Comparison of ENCODE assay signal across 10 cellular contexts in genomic region chr5:96733771-96734498, GRCh38.
DNase-seq lines count a peak whose midpoint lies in the region; ATAC-seq and TF ChIP-seq lines count a peak whose summit lies in the region.
"Had no signal": no experiment of that assay in that cellular context is flagged by ENCODE, and none has a peak within 500 bp of the region (broad histone marks: within the 10 kb centered on the region; RNA-seq: fewer than 3 reads in every experiment).

No MANE protein-coding gene starts in this region.

- peak; percentile 92 to 96 for ATAC-seq in lower lobe of right lung
- ATAC-seq in gastroesophageal sphincter, result no peak
- ATAC-seq in activated CD4-positive, CD25-positive, alpha-beta regulatory T cell treated with anti-CD3 and anti-CD28 coated beads, Interleukin-2, amount 50 U/mL, for 24 hours, result no peak

- WGBS in gastroesophageal sphincter (ENCODE audit: low coverage in 1 of 2), 2 donors, result 72 to 77% methylated on average over 3 to 7 of the region's 7 CpGs

- H3K4me3 ChIP-seq in BLaER1 treated with 17β-estradiol and CSF1 and Interleukin-3, amounts not matched to agents 10 nM and 100 nM, result no peak overlapping the region
- H3K4me3 ChIP-seq in astrocyte of the spinal cord (ENCODE audit: low read depth, low read length) (no peak overlapping the region), lower lobe of right lung (no peak overlapping the region), gastroesophageal sphincter (no peak overlapping the region)

- peak overlapping the region; percentile 23 to 75 (median 59); a peak in 16 of 22 replicates for H3K4me2 ChIP-seq in BLaER1 treated with 17β-estradiol and CSF1 and Interleukin-3, amounts not matched to agents 10 nM and 100 nM

- no peak for TF ChIP-seq POLR2A in gastroesophageal sphincter (IDR thresholded peaks at IDR 0.05)

- TF ChIP-seq EP300 in gastroesophageal sphincter (IDR thresholded peaks at IDR 0.05), result no peak

- H3K27me3 ChIP-seq in BLaER1 treated with 17β-estradiol and CSF1 and Interleukin-3, amounts not matched to agents 10 nM and 100 nM, result no peaks in the 10 kb centered on the region
- H3K27me3 ChIP-seq in lower lobe of right lung (ENCODE audit: low read depth), result no peaks in the 10 kb centered on the region
- no peaks in the 10 kb centered on the region for H3K27me3 ChIP-seq in gastroesophageal sphincter

- H4K20me1 ChIP-seq in BLaER1 treated with 17β-estradiol and CSF1 and Interleukin-3, amounts not matched to agents 10 nM and 100 nM, result peaks cover 0 to 33% (median 0%) of the 10 kb centered on the region in 11 experiments; a peak in 3 of 22 replicates

- H3K9ac ChIP-seq in BLaER1 treated with 17β-estradiol and CSF1 and Interleukin-3, amounts not matched to agents 10 nM and 100 nM, result no peak overlapping the region

- peaks cover 22 to 80% (median 44%) of the 10 kb centered on the region in 11 experiments; a peak in 21 of 22 replicates for H3K36me3 ChIP-seq in BLaER1 treated with 17β-estradiol and CSF1 and Interleukin-3, amounts not matched to agents 10 nM and 100 nM
- H3K36me3 ChIP-seq in lower lobe of right lung (peaks cover 73% of the 10 kb centered on the region), gastroesophageal sphincter (peaks cover 7 to 79% of the 10 kb centered on the region in 2 donors)

- H3K4me1 ChIP-seq in BLaER1 treated with 17β-estradiol and CSF1 and Interleukin-3, amounts not matched to agents 10 nM and 100 nM, result peaks cover 16 to 21% (median 18%) of the 10 kb centered on the region in 10 experiments; a peak in 19 of 20 replicates
- H3K4me1 ChIP-seq in lower lobe of right lung, result peaks cover 22% of the 10 kb centered on the region
- peaks cover 0 to 19% (median 0%) of the 10 kb centered on the region in 3 donors for H3K4me1 ChIP-seq in gastroesophageal sphincter

- no peaks in the 10 kb centered on the region for H3K9me3 ChIP-seq in BLaER1 treated with 17β-estradiol and CSF1 and Interleukin-3, amounts not matched to agents 10 nM and 100 nM (replicated peaks in 1 of 11)
- H3K9me3 ChIP-seq in lower lobe of right lung (no peaks in the 10 kb centered on the region), gastroesophageal sphincter (no peaks in the 10 kb centered on the region)

- intact Hi-C loops in lower lobe of right lung (cut with DNase I), result no loop called here

- peak; percentile 31 for DNase-seq in HT1080 (ENCODE audit: low read depth)
- DNase-seq in astrocyte of the spinal cord (ENCODE audit: low read depth, low spot score), result peak; percentile 20
- DNase-seq in lower lobe of right lung, result no peak
- no peak for DNase-seq in effector CD8-positive, alpha-beta T cell (lab: John Stamatoyannopoulos, UW)
- no peak for DNase-seq in hepatic stellate cell (ENCODE audit: low spot score)
- DNase-seq: activated naive CD4-positive, alpha-beta T cell treated with Interleukin-2 at 50 U/mL for 16 hours; NCI-H2227 treated with DMSO at 0.1 percent for 48 hours had no signal

- no peak overlapping the region for H3K27ac ChIP-seq in BLaER1 treated with 17β-estradiol and CSF1 and Interleukin-3, amounts not matched to agents 10 nM and 100 nM
- no peak overlapping the region for H3K27ac ChIP-seq in lower lobe of right lung
- no peak overlapping the region for H3K27ac ChIP-seq in gastroesophageal sphincter

- no peak for TF ChIP-seq CTCF in astrocyte of the spinal cord (IDR thresholded peaks at IDR 0.05; ENCODE audit: low read depth, low read length)
- no peak for TF ChIP-seq CTCF in lower lobe of right lung (IDR thresholded peaks at IDR 0.05)
- TF ChIP-seq CTCF in gastroesophageal sphincter (IDR thresholded peaks at IDR 0.05), result no peak

- in situ Hi-C loops in astrocyte of the spinal cord (cut with HindIII; ENCODE audit: low sequenced_read_pairs), result no loop called here

Comparison
In these comparisons a context has a peak if more than half of its experiments do, and no peak if none do; other contexts are left out.
1. DNase-seq: peak in HT1080 (single experiment) and astrocyte of the spinal cord (single experiment); none in lower lobe of right lung (single experiment), effector CD8-positive, alpha-beta T cell (single experiment) and hepatic stellate cell (single experiment).
2. ATAC-seq: peak in lower lobe of right lung (2 of 2); none in gastroesophageal sphincter (single experiment) and activated CD4-positive, CD25-positive, alpha-beta regulatory T cell treated with anti-CD3 and anti-CD28 coated beads, Interleukin-2, amount 50 U/mL, for 24 hours (0 of 2).